ENCODE assay signal across 9 cellular contexts in the genomic region with DNA sequence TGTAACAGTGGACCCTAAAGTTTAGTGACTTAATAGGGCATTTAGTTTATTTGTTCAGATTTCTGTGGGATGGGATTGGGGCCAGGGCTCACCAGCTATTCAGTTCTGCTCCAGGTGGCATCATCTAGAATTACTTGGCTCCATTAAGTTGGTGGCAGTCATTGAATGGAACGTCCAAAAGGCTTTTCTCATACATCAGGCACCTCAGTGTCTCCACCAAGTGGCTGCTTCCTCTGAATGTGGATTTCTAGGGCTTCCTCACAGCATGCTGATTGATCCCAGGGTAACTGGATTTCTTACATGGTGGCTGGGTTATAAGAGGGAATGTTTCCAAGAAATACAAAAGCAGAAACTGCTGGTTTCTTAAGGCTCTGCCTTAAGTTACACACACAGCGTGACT. TPM values are rescaled to one million over a fixed set of nuclear protein-coding genes. Genes with fewer than 3 reads are reported as not detected.
A peak's percentile ranks its signal among the peaks of the same experiment; 100 is the strongest.
DNase-seq lines count a peak whose midpoint lies in the region; ATAC-seq and TF ChIP-seq lines count a peak whose summit lies in the region.
"Had no signal": no experiment of that assay in that cellular context is flagged by ENCODE, and none has a peak within 500 bp of the region (broad histone marks: within the 10 kb centered on the region; RNA-seq: fewer than 3 reads in every experiment).

No MANE protein-coding gene starts in this region.

- peak; percentile 14 for TF ChIP-seq CTCF in cardiac fibroblast (IDR thresholded peaks at IDR 0.05; ENCODE audit: low read depth, low read length)
- peak; percentile 40 for TF ChIP-seq CTCF in psoas muscle (IDR thresholded peaks at IDR 0.05)
- TF ChIP-seq CTCF in stomach (IDR thresholded peaks at IDR 0.05), result no peak

- no peaks in the 10 kb centered on the region for H3K27me3 ChIP-seq in MG63
- no peaks in the 10 kb centered on the region for H3K27me3 ChIP-seq in psoas muscle (ENCODE audit: insufficient read depth in 3 of 3, low read length in 2 of 3)
- no peaks in the 10 kb centered on the region for H3K27me3 ChIP-seq in stomach
- H3K27me3 ChIP-seq: spleen had no signal

- DNase-seq in NCI-H2171 treated with DMSO at 0.1 percent for 48 hours (lab: John Stamatoyannopoulos, UW) (peak; percentile 1), NCI-H2171 (lab: John Stamatoyannopoulos, UW) (no peak), MG63 (peak; percentile 15), cardiac fibroblast (ENCODE audit: low read depth in 2 of 2) (peak in 1 of 2 donors; percentile 22), psoas muscle (peak in 1 of 2 donors; percentile 24), stomach (no peak)
- DNase-seq: spleen had no signal

- no peak for TF ChIP-seq POLR2A in stomach (IDR thresholded peaks at IDR 0.05)

- intact Hi-C loops in psoas muscle (cut with DNase I), result no loop called here
- intact Hi-C loops in stomach (cut with DNase I; ENCODE audit: low total_unique reads), result no loop called here

- H3K4me1 ChIP-seq in psoas muscle (peaks cover 15% of the 10 kb centered on the region), stomach (peaks cover 9 to 54% (median 34%) of the 10 kb centered on the region in 4 donors)

- WGBS in psoas muscle, 3 donors, result 56 to 61% (median 57%) methylated on average over 2 of the region's 2 CpGs
- WGBS in stomach, 5 donors, result 81 to 94% (median 87%) methylated on average over 2 of the region's 2 CpGs

- peak; percentile 64 to 69 (median 69) for ATAC-seq in psoas muscle
- ATAC-seq in HG03135 (IDR thresholded peaks at IDR 0.05; ENCODE audit: unreplicated experiment), result no peak
- ATAC-seq in GM21529 (IDR thresholded peaks at IDR 0.05; ENCODE audit: unreplicated experiment), result no peak

- H3K36me3 ChIP-seq in MG63 (peaks cover 24% of the 10 kb centered on the region), psoas muscle (ENCODE audit: insufficient read depth in 1 of 2, low read depth in 1 of 2) (peaks cover 0 to 8% of the 10 kb centered on the region in 2 donors), stomach (peaks cover 0 to 16% (median 2%) of the 10 kb centered on the region in 4 donors)

- H3K4me3 ChIP-seq in MG63 (no peak overlapping the region), cardiac fibroblast (replicated peaks in 1 of 2; ENCODE audit: low read depth in 2 of 2, low read length in 2 of 2) (no peak overlapping the region), psoas muscle (no peak overlapping the region), stomach (no peak overlapping the region)
- H3K4me3 ChIP-seq: spleen had no signal

- H3K9me3 ChIP-seq in MG63 (no peaks in the 10 kb centered on the region), psoas muscle (no peaks in the 10 kb centered on the region), stomach (no peaks in the 10 kb centered on the region)
- H3K9me3 ChIP-seq: spleen had no signal

- H3K27ac ChIP-seq in psoas muscle (no peak overlapping the region), stomach (no peak overlapping the region)
- H3K27ac ChIP-seq: spleen had no signal

- no peak for TF ChIP-seq EP300 in stomach (IDR thresholded peaks at IDR 0.05)

RNA-seq across cellular contexts. Expression of a gene that starts 34.7 kb away (rescaled TPM):
- total RNA-seq in MG63 (2014; rRNA removed; shearing (Covaris generic); ENCODE audit: low replicate concordance), result 9.9 and 13.3 TPM in 2 replicates
- 100 to 1,000 TPM in 2 of 4 donors, 10 to 100 TPM in 2; 73.1 to 108 (median 90.6) TPM for total RNA-seq in psoas muscle
- polyA plus RNA-seq in psoas muscle, result 100 to 1,000 TPM in 1 of 3 donors, 10 to 100 TPM in 2; 31.3 to 132 (median 57.3) TPM
- total RNA-seq in stomach, result 100 to 1,000 TPM in 2 of 5 donors, 10 to 100 TPM in 3; 35.6 to 200 (median 93.3) TPM
- 10 to 100 TPM; 14.6 to 22.6 (median 16.9) TPM for polyA plus RNA-seq in stomach

Comparison
In these comparisons a context has a peak if more than half of its experiments do, and no peak if none do; other contexts are left out.
1. DNase-seq: peak in NCI-H2171 treated with DMSO at 0.1 percent for 48 hours (single experiment) and MG63 (single experiment); none in NCI-H2171 (single experiment) and stomach (single experiment).
2. CTCF ChIP-seq: peak in cardiac fibroblast (single experiment) and psoas muscle (single experiment); none in stomach (0 of 7).
3. ATAC-seq: peak in psoas muscle (4 of 4); none in HG03135 (single experiment) and GM21529 (single experiment).